ENCODE assay signal across 16 cellular contexts in the genomic region with DNA sequence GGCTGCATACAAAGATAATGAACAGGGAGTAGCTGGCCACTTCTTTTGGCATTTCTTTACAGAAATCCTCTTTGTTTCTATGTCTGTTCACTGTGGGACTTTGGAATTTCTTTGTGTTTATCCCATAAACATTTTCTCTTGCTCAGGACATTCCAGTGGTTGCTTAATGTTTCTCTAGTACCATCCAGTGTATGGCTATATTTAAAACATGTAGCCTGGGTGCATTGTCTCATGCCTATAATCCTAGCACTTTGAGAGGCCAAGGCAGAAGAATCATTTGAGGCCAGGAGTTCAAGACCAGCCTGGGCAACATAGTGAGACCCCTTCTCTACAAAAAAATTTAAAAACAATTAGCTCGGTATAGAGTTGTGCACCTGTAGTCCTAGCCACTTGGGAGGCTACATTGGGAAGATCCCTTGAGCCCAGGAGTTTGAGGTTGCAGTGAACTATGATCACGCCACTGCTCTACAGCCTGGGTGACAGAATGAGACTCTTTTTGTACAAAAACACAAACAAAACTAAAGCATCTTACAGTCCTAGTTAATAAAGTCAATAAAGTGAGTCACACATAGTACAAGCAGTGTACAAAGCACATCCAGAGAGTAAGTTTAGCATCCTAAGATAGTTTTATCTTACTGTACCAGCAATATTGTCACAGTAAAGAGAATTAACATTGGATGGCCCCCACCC.
DNase-seq lines count a peak whose midpoint lies in the region; ATAC-seq, FAIRE-seq and TF ChIP-seq lines count a peak whose summit lies in the region.
"Had no signal": no experiment of that assay in that cellular context is flagged by ENCODE, and none has a peak within 500 bp of the region (broad histone marks: within the 10 kb centered on the region; RNA-seq: fewer than 3 reads in every experiment).

No MANE protein-coding gene starts in this region.

- H3K9me3 ChIP-seq in mesodermal cell (ENCODE audit: control insufficient read depth, low read length) (no peaks in the 10 kb centered on the region), kidney (ENCODE audit: control insufficient read depth in 1 of 2, low read length in 2 of 2) (no peaks in the 10 kb centered on the region)
- H3K9me3 ChIP-seq: spleen, tibial nerve had no signal

- intact Hi-C loops in kidney (cut with DNase I) = no loop called here

- peak; percentile 50 for DNase-seq in AG04449 (ENCODE audit: low read depth, low spot score)
- DNase-seq in LHCN-M2 (ENCODE audit: low read depth) = peak; percentile 80
- DNase-seq in epidermal melanocyte (ENCODE audit: insufficient read length, low spot score) = peak; percentile 78
- DNase-seq in stimulated activated naive CD4-positive, alpha-beta T cell (lab: John Stamatoyannopoulos, UW) = no peak
- no peak for DNase-seq in kidney
- DNase-seq: AML-193, DND-41, natural killer cell, NCI-H1417 treated with DMSO at 0.1 percent for 48 hours, spleen had no signal

- H3K4me3 ChIP-seq in AG04449 (ENCODE audit: low read depth, low read length) = no peak overlapping the region
- no peak overlapping the region for H3K4me3 ChIP-seq in mesodermal cell (ENCODE audit: extremely low read depth, insufficient read depth, low read length, poor library complexity, severe bottlenecking)
- no peak overlapping the region for H3K4me3 ChIP-seq in kidney (ENCODE audit: low read length in 2 of 2)
- H3K4me3 ChIP-seq: spleen, tibial nerve had no signal

- FAIRE-seq in kidney (lab: Jason Lieb, UNC) = no peak
- FAIRE-seq: endometrium had no signal

- H3K27ac ChIP-seq in mesodermal cell (ENCODE audit: low read depth, low read length, severe bottlenecking) (peak overlapping the region; percentile 63), kidney (ENCODE audit: low read depth in 2 of 2, low read length in 2 of 2) (no peak overlapping the region)
- H3K27ac ChIP-seq: spleen, VCaP had no signal

- CTCF ChIA-PET in AG04449 (lab: Yijun Ruan, JAX) = interaction anchor here (1.0 to 2.0 kb wide), 3 partner anchors 10 to 62 kb away, joined by 3 to 4 read pairs (median 4); a partner anchor contains a TSS

- H3K4me1 ChIP-seq in mesodermal cell (ENCODE audit: control insufficient read depth, insufficient read depth, low read length, poor library complexity, severe bottlenecking) (peaks cover 12% of the 10 kb centered on the region), kidney (ENCODE audit: control insufficient read depth in 1 of 2, insufficient read depth in 1 of 2, low read depth in 1 of 2, low read length in 2 of 2) (peaks cover 11 to 13% of the 10 kb centered on the region in 2 donors)

- TF ChIP-seq CTCF in AG04449 (IDR thresholded peaks at IDR 0.05; ENCODE audit: insufficient read depth, low read length, missing control alignments) (no peak), kidney (IDR thresholded peaks at IDR 0.05; ENCODE audit: borderline replicate concordance, extremely low read depth, insufficient read depth) (no peak)

- POLR2A ChIA-PET in AG04449 (lab: Yijun Ruan, JAX) = interaction anchor here (0.6 kb wide), 1 partner anchor 16 kb away, joined by 3 read pairs; no protein-coding TSS in a partner anchor

- no peak for ATAC-seq in esophagus mucosa
- ATAC-seq in GM18502 (IDR thresholded peaks at IDR 0.05; ENCODE audit: poor library complexity, unreplicated experiment) = no peak
- ATAC-seq: natural killer cell had no signal

- H3K36me3 ChIP-seq in mesodermal cell (ENCODE audit: control insufficient read depth, insufficient read depth, low read length) (no peaks in the 10 kb centered on the region), kidney (ENCODE audit: control insufficient read depth in 1 of 2, insufficient read depth in 2 of 2, low read length in 2 of 2) (no peaks in the 10 kb centered on the region)
- H3K36me3 ChIP-seq: spleen, tibial nerve had no signal

- H3K9ac ChIP-seq in kidney (ENCODE audit: low read length in 2 of 2) = no peak overlapping the region

- 100% methylated on average over 1 to 2 of the region's 2 CpGs for WGBS in mesodermal cell (ENCODE audit: insufficient coverage in 2 of 2), 2 experiments

Comparison
In these comparisons a context has a peak if more than half of its experiments do, and no peak if none do; other contexts are left out.
1. DNase-seq: peak in AG04449 (single experiment), LHCN-M2 (single experiment) and epidermal melanocyte (single experiment); none in stimulated activated naive CD4-positive, alpha-beta T cell (0 of 6) and kidney (single experiment).